ENCODE assay signal across 9 cellular contexts in the genomic region with DNA sequence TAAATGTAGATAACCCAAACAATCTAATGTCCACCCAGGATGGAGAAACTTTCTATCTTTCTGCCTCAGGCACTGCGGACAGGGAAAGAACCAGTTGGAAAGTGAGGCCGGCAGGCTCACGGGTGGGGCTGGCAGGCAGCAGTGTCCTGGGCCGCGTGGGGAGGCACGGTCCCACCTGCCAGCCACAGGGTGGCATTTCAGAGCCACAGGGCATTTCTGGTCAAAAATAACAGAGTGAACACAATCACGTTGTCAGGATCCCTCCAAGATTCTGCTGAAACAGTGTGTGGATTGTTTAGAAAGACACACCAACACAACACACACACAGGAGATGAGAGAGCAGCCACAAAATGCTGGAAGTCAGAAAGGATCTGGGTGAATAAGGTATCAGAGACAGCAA.
DNase-seq lines count a peak whose midpoint lies in the region; ATAC-seq and TF ChIP-seq lines count a peak whose summit lies in the region.
"Had no signal": no experiment of that assay in that cellular context is flagged by ENCODE, and none has a peak within 500 bp of the region (broad histone marks: within the 10 kb centered on the region; RNA-seq: fewer than 3 reads in every experiment).

No MANE protein-coding gene starts in this region.

- H3K27me3 ChIP-seq in muscle layer of duodenum (ENCODE audit: low read depth, low read length) (no peaks in the 10 kb centered on the region), tibial artery (no peaks in the 10 kb centered on the region)

- H3K9me3 Mint-ChIP-seq in activated CD8-positive, alpha-beta memory T cell treated with anti-CD3 and anti-CD28 coated beads, Interleukin-2, amount 10 ng/mL, durations not matched to agents 7 days and 5 days (ENCODE audit: low read depth): no peaks in the 10 kb centered on the region
- H3K9me3 Mint-ChIP-seq: stimulated activated naive CD8-positive, alpha-beta T cell treated with anti-CD3 and anti-CD28 coated beads, Interleukin-15, Interleukin-2, amounts not matched to agents 100 ng/mL and 50 ng/mL, for 24 hours had no signal

- peak overlapping the region; percentile 73 for H3K27ac ChIP-seq in cingulate gyrus (ENCODE audit: low read depth, low read length)
- H3K27ac ChIP-seq in muscle layer of duodenum (ENCODE audit: low read length): peak overlapping the region; percentile 82
- peak overlapping the region; percentile 81 to 89 for H3K27ac ChIP-seq in tibial artery

- peak overlapping the region; percentile 52 for H3K27ac Mint-ChIP-seq in activated CD8-positive, alpha-beta memory T cell treated with anti-CD3 and anti-CD28 coated beads, Interleukin-2, amount 10 ng/mL, durations not matched to agents 7 days and 5 days
- H3K27ac Mint-ChIP-seq: stimulated activated naive CD8-positive, alpha-beta T cell treated with anti-CD3 and anti-CD28 coated beads, Interleukin-15, Interleukin-2, amounts not matched to agents 100 ng/mL and 50 ng/mL, for 24 hours had no signal

- no peaks in the 10 kb centered on the region for H3K36me3 Mint-ChIP-seq in activated CD8-positive, alpha-beta memory T cell treated with anti-CD3 and anti-CD28 coated beads, Interleukin-2, amount 10 ng/mL, durations not matched to agents 7 days and 5 days

- no peaks in the 10 kb centered on the region for H3K9me3 ChIP-seq in muscle layer of duodenum (ENCODE audit: control insufficient read depth in 1 of 2, low read length in 2 of 2)
- H3K9me3 ChIP-seq in tibial artery: no peaks in the 10 kb centered on the region

- TF ChIP-seq CTCF in tibial artery (IDR thresholded peaks at IDR 0.05): peak; percentile 18 to 24

- ATAC-seq in activated CD8-positive, alpha-beta memory T cell treated with anti-CD3 and anti-CD28 coated beads, Interleukin-2, amount 10 ng/mL, durations not matched to agents 7 days and 5 days: no peak

- peaks cover 42% of the 10 kb centered on the region for H3K4me1 Mint-ChIP-seq in activated CD8-positive, alpha-beta memory T cell treated with anti-CD3 and anti-CD28 coated beads, Interleukin-2, amount 10 ng/mL, durations not matched to agents 7 days and 5 days

- peak overlapping the region in 1 of 2 donors; percentile 18 for H3K4me3 ChIP-seq in muscle layer of duodenum (ENCODE audit: low read depth in 1 of 2, low read length in 2 of 2)
- H3K4me3 ChIP-seq in tibial artery: no peak overlapping the region

- H3K4me1 ChIP-seq in muscle layer of duodenum (ENCODE audit: control insufficient read depth in 1 of 2, insufficient read depth in 2 of 2, low read length in 2 of 2) (peaks cover 53 to 85% of the 10 kb centered on the region in 2 donors), tibial artery (peaks cover 0 to 61% (median 54%) of the 10 kb centered on the region in 4 donors)

- CTCF ChIA-PET in activated CD8-positive, alpha-beta memory T cell treated with anti-CD3 and anti-CD28 coated beads, Interleukin-2, amount 10 ng/mL, durations not matched to agents 7 days and 5 days (lab: Charles Lee): interaction anchor here (1.2 kb wide), 1 partner anchor 10 kb away, joined by 4 read pairs; no protein-coding TSS in a partner anchor

- intact Hi-C loops in tibial artery (cut with DNase I; ENCODE audit: low total_unique reads): loop anchor here (5.0 kb wide), 2 partner anchors 41 to 171 kb away; no protein-coding TSS in a partner anchor

- DNase-seq in activated CD8-positive, alpha-beta memory T cell treated with anti-CD3 and anti-CD28 coated beads, Interleukin-2, amount 10 ng/mL, durations not matched to agents 7 days and 5 days: no peak
- DNase-seq in activated CD8-positive, alpha-beta memory T cell treated with anti-CD3 and anti-CD28 coated beads, Interleukin-2, amount 50 U/mL, for 48 hours: no peak
- DNase-seq in tibial artery (peak in 1 of 2 donors; percentile 71), SKM-1 treated with dmso at 0.1 percent for 144 hours (lab: John Stamatoyannopoulos, UW; ENCODE audit: unreplicated experiment) (no peak), NCI-H82 treated with DMSO at 0.1 percent for 48 hours (lab: John Stamatoyannopoulos, UW; ENCODE audit: unreplicated experiment) (no peak), glomerular visceral epithelial cell (ENCODE audit: extremely low spot score) (no peak)

- H3K36me3 ChIP-seq in muscle layer of duodenum (ENCODE audit: control insufficient read depth in 1 of 2, insufficient read depth in 2 of 2, low read length in 2 of 2) (no peaks in the 10 kb centered on the region), tibial artery (no peaks in the 10 kb centered on the region)

- H3K4me3 Mint-ChIP-seq in activated CD8-positive, alpha-beta memory T cell treated with anti-CD3 and anti-CD28 coated beads, Interleukin-2, amount 10 ng/mL, durations not matched to agents 7 days and 5 days: no peak overlapping the region
- H3K4me3 Mint-ChIP-seq: stimulated activated naive CD8-positive, alpha-beta T cell treated with anti-CD3 and anti-CD28 coated beads, Interleukin-15, Interleukin-2, amounts not matched to agents 100 ng/mL and 50 ng/mL, for 24 hours had no signal

- H3K27me3 Mint-ChIP-seq in activated CD8-positive, alpha-beta memory T cell treated with anti-CD3 and anti-CD28 coated beads, Interleukin-2, amount 10 ng/mL, durations not matched to agents 7 days and 5 days: no peaks in the 10 kb centered on the region
- H3K27me3 Mint-ChIP-seq: stimulated activated naive CD8-positive, alpha-beta T cell treated with anti-CD3 and anti-CD28 coated beads, Interleukin-15, Interleukin-2, amounts not matched to agents 100 ng/mL and 50 ng/mL, for 24 hours had no signal
